In genomic region chr1:43367904-43368645, GRCh38 we compare ENCODE assay signal across 8 cellular contexts. TPM values are rescaled to one million over a fixed set of nuclear protein-coding genes. Genes with fewer than 3 reads are reported as not detected.
A peak's percentile ranks its signal among the peaks of the same experiment; 100 is the strongest.
DNase-seq lines count a peak whose midpoint lies in the region; ATAC-seq and TF ChIP-seq lines count a peak whose summit lies in the region.

Gene ELOVL1 (minus strand): TSS chr1:43368011. CDS start chr1:43365609, 2,402 bp downstream.

- peak; percentile 68 for TF ChIP-seq CTCF in chondrocyte (IDR thresholded peaks at IDR 0.05)

- peaks cover 17% of the 10 kb centered on the region for H3K36me3 Mint-ChIP-seq in chondrocyte (ENCODE audit: low read depth)

- DNase-seq in AML-193 (lab: John Stamatoyannopoulos, UW) (peak; percentile 85 to 87), NCI-H510A (lab: John Stamatoyannopoulos, UW) (peak; percentile 99), chondrocyte (ENCODE audit: low spot score) (peak; percentile 96)
- peak; percentile 68 for DNase-seq in activated CD4-positive, alpha-beta T cell treated with anti-CD3 and anti-CD28 coated beads for 1 hour
- DNase-seq in stimulated activated CD4-positive, alpha-beta T cell treated with anti-CD3 and anti-CD28 coated beads, Interleukin-1b, Interleukin-23, amount 100 ng/mL, for 4 hours (ENCODE audit: low read depth in 2 of 2) = peak; percentile 70 to 94

- no peaks in the 10 kb centered on the region for H3K27me3 Mint-ChIP-seq in chondrocyte (ENCODE audit: low read depth)

- H3K27ac ChIP-seq in layer of hippocampus (ENCODE audit: low read depth, low read length) = peak within 1 kb of the TSS; percentile 89

- no peaks in the 10 kb centered on the region for H3K27me3 ChIP-seq in layer of hippocampus (ENCODE audit: control insufficient read depth, insufficient read depth, low read length)

- no peaks in the 10 kb centered on the region for H3K9me3 Mint-ChIP-seq in chondrocyte (ENCODE audit: low read depth)

- H3K27ac Mint-ChIP-seq in chondrocyte (ENCODE audit: unreplicated experiment) = peak within 1 kb of the TSS; percentile 93

- peaks cover 38% of the 10 kb centered on the region for H3K4me1 Mint-ChIP-seq in chondrocyte (ENCODE audit: low read depth)

- ATAC-seq in GM19043 (IDR thresholded peaks at IDR 0.05; ENCODE audit: low read depth, unreplicated experiment) (peak; percentile 68), HG03354 (IDR thresholded peaks at IDR 0.05; ENCODE audit: poor library complexity, severe bottlenecking, unreplicated experiment) (peak; percentile 82)

- H3K4me3 Mint-ChIP-seq in chondrocyte (ENCODE audit: unreplicated experiment) = peak within 1 kb of the TSS; percentile 88

RNA-seq across cellular contexts. Expression of gene ELOVL1, which starts in this region (rescaled TPM):
- total RNA-seq in chondrocyte = 78.9 to 103 TPM (median 101 TPM) in 3 replicates

Comparison
In these comparisons a context has a peak if more than half of its experiments do, and no peak if none do; other contexts are left out.
1. Peak in every context shown above with its lines: DNase-seq, ATAC-seq and H3K27ac ChIP-seq.